In the genomic region with DNA sequence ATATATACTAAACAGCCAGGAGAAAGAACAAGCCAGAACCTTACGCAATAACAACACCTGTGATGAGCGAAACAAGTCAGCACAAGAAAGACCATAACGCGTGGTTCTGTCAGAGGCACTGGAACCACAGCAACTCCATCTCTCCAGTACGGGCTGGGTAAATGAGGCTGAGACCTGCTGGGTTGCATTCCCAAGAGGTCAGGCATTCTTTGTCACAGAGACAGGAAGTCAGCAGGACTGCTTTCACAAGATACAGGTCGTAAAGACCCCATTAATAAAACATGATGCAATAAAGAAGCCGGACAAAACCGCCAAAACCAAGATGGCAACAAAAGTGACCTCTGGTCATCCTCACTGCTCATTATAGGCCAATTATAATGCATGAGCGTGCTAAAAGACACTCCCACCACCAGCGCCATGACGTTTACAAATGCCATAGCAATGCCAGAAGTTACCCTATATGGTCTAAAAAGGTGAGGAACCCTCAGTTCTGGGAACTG, we compare ENCODE assay signal across 12 cellular contexts. TPM values are rescaled to one million over a fixed set of nuclear protein-coding genes. Genes with fewer than 3 reads are reported as not detected.
A peak's percentile ranks its signal among the peaks of the same experiment; 100 is the strongest.
DNase-seq lines count a peak whose midpoint lies in the region; ATAC-seq, FAIRE-seq and TF ChIP-seq lines count a peak whose summit lies in the region.
"Had no signal": no experiment of that assay in that cellular context is flagged by ENCODE, and none has a peak within 500 bp of the region (broad histone marks: within the 10 kb centered on the region; RNA-seq: fewer than 3 reads in every experiment).

No MANE protein-coding gene starts in this region.

- H3K23me2 ChIP-seq in H1 (ENCODE audit: low read depth, low read length), result no peaks in the 10 kb centered on the region; the same call in 1 of the 2 replicates

- H4K8ac ChIP-seq in H1 (ENCODE audit: extremely low read depth, insufficient read depth, low read length), result no peak overlapping the region

- CTCF ChIA-PET in CD8-positive, alpha-beta memory T cell (lab: Charles Lee), result no interaction called here
- CTCF ChIA-PET in H1 (lab: Charles Lee; ENCODE audit: partially characterized antibody), result no interaction called here

- peaks cover 6 to 89% of the 10 kb centered on the region in 2 experiments for H3K79me2 ChIP-seq in H1 (ENCODE audit: control insufficient read depth in 1 of 2, insufficient read depth in 2 of 2, low read length in 2 of 2)

- no peaks in the 10 kb centered on the region for H3K9me3 ChIP-seq in CD8-positive, alpha-beta memory T cell (ENCODE audit: low read length)
- H3K9me3 ChIP-seq in H1 (ENCODE audit: insufficient read depth in 2 of 2, low read depth in 1 of 2, low read length in 1 of 2), result no peaks in the 10 kb centered on the region

- POLR2A ChIA-PET in CD8-positive, alpha-beta memory T cell (lab: Charles Lee), result no interaction called here
- POLR2A ChIA-PET in H1 (lab: Charles Lee; ENCODE audit: partially characterized antibody), result interaction anchor here (0.8 to 1.8 kb wide), 2 partner anchors 10 to 14 kb away, joined by 4 to 8 read pairs; no protein-coding TSS in a partner anchor

- no peaks in the 10 kb centered on the region for H3K27me3 Mint-ChIP-seq in CD8-positive, alpha-beta memory T cell
- no peaks in the 10 kb centered on the region for H3K27me3 Mint-ChIP-seq in natural killer cell (ENCODE audit: low read depth in 2 of 2)
- H3K27me3 Mint-ChIP-seq: brain, T-helper 17 cell had no signal

- H3K9ac ChIP-seq in H1 (replicated peaks in 1 of 4; ENCODE audit: extremely low read depth in 1 of 4, low read depth in 3 of 4, low read length in 3 of 4), result peak overlapping the region in 2 of 4 experiments; percentile 20 to 41; a peak in 2 of 7 replicates

- no peak overlapping the region for H3K4me3 ChIP-seq in CD8-positive, alpha-beta memory T cell (ENCODE audit: low read length)
- no peak overlapping the region for H3K4me3 ChIP-seq in NB4 (ENCODE audit: low read depth, low read length)
- H3K4me3 ChIP-seq in H1 (ENCODE audit: extremely low read depth in 1 of 4, insufficient read depth in 2 of 4, low read depth in 3 of 4, low read length in 4 of 4), result peak overlapping the region in 1 of 4 experiments; percentile 32; a peak in 2 of 8 replicates

- no peak for ATAC-seq in natural killer cell
- no peak for ATAC-seq in HG03108 (IDR thresholded peaks at IDR 0.05; ENCODE audit: unreplicated experiment)
- ATAC-seq: T-helper 17 cell had no signal

- H4K5ac ChIP-seq in H1 (ENCODE audit: insufficient read length, low read depth, low read length), result no peak overlapping the region

- peaks cover 7% of the 10 kb centered on the region for H3K36me3 ChIP-seq in CD8-positive, alpha-beta memory T cell (ENCODE audit: insufficient read depth, low read length)
- peaks cover 0 to 4% (median 0%) of the 10 kb centered on the region in 4 experiments; a peak in 1 of 8 replicates for H3K36me3 ChIP-seq in H1 (ENCODE audit: control insufficient read depth in 2 of 4, insufficient read depth in 4 of 4, low read length in 3 of 4)

- H2BK12ac ChIP-seq in H1 (ENCODE audit: low read depth, low read length), result peak overlapping the region; percentile 96

- peak overlapping the region; percentile 5 for H3K18ac ChIP-seq in H1 (ENCODE audit: extremely low read depth, low read length)

- peak overlapping the region; percentile 21 to 89 (median 66) for H3K27ac Mint-ChIP-seq in CD8-positive, alpha-beta memory T cell
- H3K27ac Mint-ChIP-seq in natural killer cell, result peak overlapping the region; percentile 88 to 94
- H3K27ac Mint-ChIP-seq: T-helper 17 cell had no signal

- no peak for TF ChIP-seq RAD21 in H1 (IDR thresholded peaks at IDR 0.05 in 1 of 2, conservative IDR thresholded peaks at IDR 0.05 in 1 of 2; ENCODE audit: low read depth in 2 of 2, low read length in 2 of 2)

- TF ChIP-seq EP300 in H1 (IDR thresholded peaks at IDR 0.05; ENCODE audit: borderline replicate concordance in 1 of 2, low read depth in 2 of 2, low read length in 2 of 2), result peak in 1 of 2 experiments; percentile 54; a peak in 1 of 3 replicates

- WGBS in H1 (ENCODE audit: extremely low coverage in 1 of 2, insufficient coverage in 1 of 2, insufficient read length in 1 of 2, insufficient replicate concordance in 2 of 2, low coverage in 1 of 2, low lambda C conversion rate in 2 of 2, missing lambda C conversion rate in 1 of 2), 2 experiments, result 36% methylated on average over 11 of the region's 11 CpGs; no CpG with 5 or more reads in 1 of the 2 experiments

- H3K23ac ChIP-seq in H1 (ENCODE audit: insufficient read length), result no peak overlapping the region

- H2AFZ ChIP-seq in H1 (ENCODE audit: low read length), result no peak overlapping the region

- H4K20me1 ChIP-seq in H1 (replicated peaks in 1 of 2; ENCODE audit: control insufficient read depth in 1 of 2, insufficient read depth in 2 of 2, low read length in 2 of 2), result peaks cover 0 to 13% of the 10 kb centered on the region in 2 experiments

- peaks cover 16% of the 10 kb centered on the region for H3K4me1 ChIP-seq in CD8-positive, alpha-beta memory T cell (ENCODE audit: insufficient read depth, low read length)
- H3K4me1 ChIP-seq in H1 (replicated peaks in 1 of 4; ENCODE audit: control insufficient read depth in 3 of 4, insufficient read depth in 4 of 4, low read length in 3 of 4), result peaks cover 16 to 43% (median 29%) of the 10 kb centered on the region in 4 experiments

- no peak overlapping the region for H2BK15ac ChIP-seq in H1 (ENCODE audit: low read length)

- H3K27me3 ChIP-seq in CD8-positive, alpha-beta memory T cell (ENCODE audit: insufficient read depth, low read length, poor library complexity, severe bottlenecking), result no peaks in the 10 kb centered on the region
- no peaks in the 10 kb centered on the region for H3K27me3 ChIP-seq in H1 (replicated peaks in 1 of 4; ENCODE audit: control insufficient read depth in 3 of 4, extremely low read depth in 1 of 4, insufficient read depth in 3 of 4, low read length in 3 of 4)

- peaks cover 77 to 95% (median 94%) of the 10 kb centered on the region in 3 donors for H3K4me1 Mint-ChIP-seq in CD8-positive, alpha-beta memory T cell
- H3K4me1 Mint-ChIP-seq in natural killer cell, result peaks cover 92 to 100% of the 10 kb centered on the region in 2 donors

- no peak overlapping the region for H3K27ac ChIP-seq in CD8-positive, alpha-beta memory T cell (ENCODE audit: low read depth, low read length)
- H3K27ac ChIP-seq in H1 (ENCODE audit: low read depth, low read length), result peak overlapping the region; percentile 85

- TF ChIP-seq POLR2A in NB4 (IDR thresholded peaks at IDR 0.05; ENCODE audit: extremely low read depth, insufficient read length), result no peak
- peak in 1 of 2 experiments; percentile 70; a peak in 2 of 3 replicates for TF ChIP-seq POLR2A in H1 (IDR thresholded peaks at IDR 0.05; ENCODE audit: control extremely low read depth in 1 of 2, low read depth in 2 of 2, low read length in 2 of 2)

- no peak overlapping the region for H3K14ac ChIP-seq in H1 (ENCODE audit: insufficient read length)

- peak overlapping the region; percentile 16 for H2BK120ac ChIP-seq in H1 (replicated peaks; ENCODE audit: low read depth, low read length)

- H3K36me3 Mint-ChIP-seq in CD8-positive, alpha-beta memory T cell, result peaks cover 0 to 64% (median 3%) of the 10 kb centered on the region in 3 donors
- H3K36me3 Mint-ChIP-seq in natural killer cell, result no peaks in the 10 kb centered on the region
- H3K36me3 Mint-ChIP-seq: brain had no signal

- intact Hi-C loops in natural killer cell (cut with micrococcal nuclease), result no loop called here

- H4K91ac ChIP-seq in H1 (replicated peaks; ENCODE audit: insufficient read length, low read length), result no peak overlapping the region

- H3K4me3 Mint-ChIP-seq in CD8-positive, alpha-beta memory T cell, result peak overlapping the region in 3 of 7 donors; percentile 16 to 29 (median 21)
- peak overlapping the region; percentile 47 for H3K4me3 Mint-ChIP-seq in natural killer cell
- H3K4me3 Mint-ChIP-seq: T-helper 17 cell had no signal

- TF ChIP-seq CTCF in NB4 (IDR thresholded peaks at IDR 0.05; ENCODE audit: low read depth, low read length) (no peak), H1 (IDR thresholded peaks at IDR 0.05; ENCODE audit: control extremely low read depth in 1 of 3, insufficient read depth in 1 of 3, low read depth in 1 of 3, low read length in 3 of 3) (no peak), natural killer cell (IDR thresholded peaks at IDR 0.05) (no peak)

- H3K79me1 ChIP-seq in H1 (ENCODE audit: low read depth, low read length), result peaks cover 25% of the 10 kb centered on the region

- H3K4ac ChIP-seq in H1 (replicated peaks; ENCODE audit: insufficient read length, low read depth, low read length), result no peak overlapping the region

- H2BK20ac ChIP-seq in H1 (ENCODE audit: low read length), result peak overlapping the region; percentile 93

- H3K9me3 Mint-ChIP-seq in CD8-positive, alpha-beta memory T cell, result no peaks in the 10 kb centered on the region
- no peaks in the 10 kb centered on the region for H3K9me3 Mint-ChIP-seq in natural killer cell
- H3K9me3 Mint-ChIP-seq: brain had no signal

- H2AK5ac ChIP-seq in H1 (ENCODE audit: low read depth, low read length), result peak overlapping the region; percentile 94

- peak overlapping the region; percentile 45 to 68 for H3K4me2 ChIP-seq in H1 (ENCODE audit: insufficient read depth in 1 of 2, low read depth in 2 of 2, low read length in 2 of 2)

- peak overlapping the region; percentile 90 for H2BK5ac ChIP-seq in H1 (ENCODE audit: low read depth, low read length)

- H3K56ac ChIP-seq in H1 (replicated peaks; ENCODE audit: insufficient read length, low read depth, low read length), result no peak overlapping the region

- DNase-seq in CD8-positive, alpha-beta memory T cell, result no peak
- DNase-seq in NB4 (ENCODE audit: low read depth), result peak; percentile 66
- DNase-seq in H1 (ENCODE audit: low read depth in 1 of 2, low spot score in 2 of 2), result peak in 1 of 2 experiments; percentile 39
- DNase-seq in natural killer cell, result no peak
- no peak for DNase-seq in SIG-M5 treated with dmso at 0.1 percent for 504 hours (lab: John Stamatoyannopoulos, UW; ENCODE audit: unreplicated experiment)
- DNase-seq in cerebellar nuclear complex (lab: John Stamatoyannopoulos, UW), result no peak
- DNase-seq in stimulated activated CD4-positive, alpha-beta T cell treated with anti-CD3 and anti-CD28 coated beads, Interleukin-4, amount 100 ng/mL, for 4 hours, result no peak
- DNase-seq: midbrain, NCI-H526 treated with DMSO at 0.1 percent for 48 hours, T-helper 17 cell had no signal

- peak; percentile 76 for FAIRE-seq in H1 (lab: Jason Lieb, UNC)

RNA-seq across cellular contexts. Expression of a gene that starts 21.7 kb away (rescaled TPM):
- total RNA-seq in CD8-positive, alpha-beta memory T cell, result 10 to 100 TPM; 36.7 to 37.3 TPM
- 201 TPM for polyA plus RNA-seq in CD8-positive, alpha-beta memory T cell
- total RNA-seq in H1 (2021; fragmentation: NEBNext Ultra II Directional; extraction: Animal tissue kit (Norgen Biotek cat#: 25700)), result 58.8 and 62.1 TPM in 2 replicates
- polyA plus RNA-seq in H1 (2011; rRNA removed), result 143 and 162 TPM in 2 replicates
- 134 TPM for polyA plus RNA-seq in H1 (2011; cell fraction: cytosol; rRNA removed)
- 139 TPM for polyA plus RNA-seq in H1 (2011; cell fraction: nucleus; rRNA removed)
- 52.5 to 56.1 TPM (median 54.1 TPM) in 4 replicates for polyA plus RNA-seq in H1 (2012, experiment 1 of 2)
- polyA plus RNA-seq in H1 (2012, experiment 2 of 2), result 69.0 TPM
- polyA plus RNA-seq in H1 (2013, experiment 1 of 2), result 93.0 TPM
- 95.7 TPM for polyA plus RNA-seq in H1 (2013, experiment 2 of 2)
- polyA minus RNA-seq in H1 (2011; rRNA and poly(A)+ RNA removed), result 80.0 and 85.9 TPM in 2 replicates
- 59.8 TPM for polyA minus RNA-seq in H1 (2011; cell fraction: cytosol; rRNA and poly(A)+ RNA removed)
- polyA minus RNA-seq in H1 (2011; cell fraction: nucleus; rRNA and poly(A)+ RNA removed), result 63.8 TPM
- total RNA-seq in natural killer cell, result 100 to 1,000 TPM; 145 to 206 (median 155) TPM

RNA-seq across cellular contexts. Expression of a gene that starts 49.6 kb away (rescaled TPM):
- not detected for total RNA-seq in CD8-positive, alpha-beta memory T cell
- polyA plus RNA-seq in CD8-positive, alpha-beta memory T cell, result not detected
- total RNA-seq in H1 (2021; fragmentation: NEBNext Ultra II Directional; extraction: Animal tissue kit (Norgen Biotek cat#: 25700)), result 1.7 and 4.2 TPM in 2 replicates
- 6.0 and 7.2 TPM in 2 replicates for polyA plus RNA-seq in H1 (2011; rRNA removed)
- polyA plus RNA-seq in H1 (2011; cell fraction: cytosol; rRNA removed), result 7.5 TPM
- 5.0 TPM for polyA plus RNA-seq in H1 (2011; cell fraction: nucleus; rRNA removed)
- 2.7 to 5.7 TPM (median 5.2 TPM) in 4 replicates for polyA plus RNA-seq in H1 (2012, experiment 1 of 2)
- 3.9 TPM for polyA plus RNA-seq in H1 (2012, experiment 2 of 2)
- 7.7 TPM for polyA plus RNA-seq in H1 (2013, experiment 1 of 2)
- 7.4 TPM for polyA plus RNA-seq in H1 (2013, experiment 2 of 2)
- 1.7 and 4.1 TPM in 2 replicates for polyA minus RNA-seq in H1 (2011; rRNA and poly(A)+ RNA removed)
- 2.9 TPM for polyA minus RNA-seq in H1 (2011; cell fraction: cytosol; rRNA and poly(A)+ RNA removed)
- polyA minus RNA-seq in H1 (2011; cell fraction: nucleus; rRNA and poly(A)+ RNA removed), result 1.3 TPM
- total RNA-seq in natural killer cell, result not detected
- total RNA-seq: T-helper 17 cell had no signal

RNA-seq across cellular contexts. Expression of a gene that starts 53.5 kb away (rescaled TPM):
- total RNA-seq in CD8-positive, alpha-beta memory T cell, result not detected
- polyA plus RNA-seq in CD8-positive, alpha-beta memory T cell, result not detected
- total RNA-seq in H1 (2021; fragmentation: NEBNext Ultra II Directional; extraction: Animal tissue kit (Norgen Biotek cat#: 25700)), result 0.67 and 1.5 TPM in 2 replicates
- 2.2 and 3.1 TPM in 2 replicates for polyA plus RNA-seq in H1 (2011; rRNA removed)
- polyA plus RNA-seq in H1 (2011; cell fraction: cytosol; rRNA removed), result 2.0 TPM
- polyA plus RNA-seq in H1 (2011; cell fraction: nucleus; rRNA removed), result 1.4 TPM
- polyA plus RNA-seq in H1 (2012, experiment 1 of 2), result 0.84 to 2.4 TPM (median 1.9 TPM) in 4 replicates
- 1.5 TPM for polyA plus RNA-seq in H1 (2012, experiment 2 of 2)
- polyA plus RNA-seq in H1 (2013, experiment 1 of 2), result 1.7 TPM
- 2.0 TPM for polyA plus RNA-seq in H1 (2013, experiment 2 of 2)
- polyA minus RNA-seq in H1 (2011; rRNA and poly(A)+ RNA removed), result 0.56 and 0.69 TPM in 2 replicates
- not detected for polyA minus RNA-seq in H1 (2011; cell fraction: cytosol; rRNA and poly(A)+ RNA removed)
- not detected for polyA minus RNA-seq in H1 (2011; cell fraction: nucleus; rRNA and poly(A)+ RNA removed)
- under 1 TPM in 1 of 3 donors, not detected in 2; 0.59 TPM for total RNA-seq in natural killer cell
- total RNA-seq: T-helper 17 cell had no signal

RNA-seq across cellular contexts. Expression of a gene that starts 56.0 kb away (rescaled TPM):
- 10 to 100 TPM; 53.9 to 58.8 TPM for total RNA-seq in CD8-positive, alpha-beta memory T cell
- 41.5 TPM for polyA plus RNA-seq in CD8-positive, alpha-beta memory T cell
- 23.9 and 28.3 TPM in 2 replicates for total RNA-seq in H1 (2021; fragmentation: NEBNext Ultra II Directional; extraction: Animal tissue kit (Norgen Biotek cat#: 25700))
- 18.1 and 18.4 TPM in 2 replicates for polyA plus RNA-seq in H1 (2011; rRNA removed)
- polyA plus RNA-seq in H1 (2011; cell fraction: cytosol; rRNA removed), result 23.4 TPM
- 26.2 TPM for polyA plus RNA-seq in H1 (2011; cell fraction: nucleus; rRNA removed)
- 24.2 to 28.8 TPM (median 27.7 TPM) in 4 replicates for polyA plus RNA-seq in H1 (2012, experiment 1 of 2)
- 10.5 TPM for polyA plus RNA-seq in H1 (2012, experiment 2 of 2)
- 11.5 TPM for polyA plus RNA-seq in H1 (2013, experiment 1 of 2)
- polyA plus RNA-seq in H1 (2013, experiment 2 of 2), result 9.4 TPM
- polyA minus RNA-seq in H1 (2011; rRNA and poly(A)+ RNA removed), result 37.2 and 40.4 TPM in 2 replicates
- 18.1 TPM for polyA minus RNA-seq in H1 (2011; cell fraction: cytosol; rRNA and poly(A)+ RNA removed)
- 27.6 TPM for polyA minus RNA-seq in H1 (2011; cell fraction: nucleus; rRNA and poly(A)+ RNA removed)
- total RNA-seq in natural killer cell, result 100 to 1,000 TPM; 108 to 131 (median 124) TPM
